Comparison of ENCODE assay signal across 12 cellular contexts in genomic region chr20:21027569-21027968, GRCh38.
DNase-seq lines count a peak whose midpoint lies in the region; ATAC-seq and TF ChIP-seq lines count a peak whose summit lies in the region.
"Had no signal": no experiment of that assay in that cellular context is flagged by ENCODE, and none has a peak within 500 bp of the region (broad histone marks: within the 10 kb centered on the region; RNA-seq: fewer than 3 reads in every experiment).

No MANE protein-coding gene starts in this region.

- no peaks in the 10 kb centered on the region for H3F3A ChIP-seq in smooth muscle cell (ENCODE audit: low read depth)

- peaks cover 7% of the 10 kb centered on the region for H3K27me3 Mint-ChIP-seq in activated CD4-positive, alpha-beta T cell treated with anti-CD3 and anti-CD28 coated beads, Interleukin-2, amount 10 ng/mL, durations not matched to agents 24 days and 14 days

- H3K4me3 ChIP-seq in WERI-Rb-1 (ENCODE audit: low read depth, low read length) (no peak overlapping the region), smooth muscle cell (no peak overlapping the region), upper lobe of right lung (no peak overlapping the region)

- no peaks in the 10 kb centered on the region for H3K4me1 Mint-ChIP-seq in activated CD4-positive, alpha-beta T cell treated with anti-CD3 and anti-CD28 coated beads, Interleukin-2, amount 10 ng/mL, durations not matched to agents 24 days and 14 days

- no peaks in the 10 kb centered on the region for H3K9me3 ChIP-seq in WERI-Rb-1 (ENCODE audit: severe bottlenecking)
- no peaks in the 10 kb centered on the region for H3K9me3 ChIP-seq in smooth muscle cell (replicated peaks; ENCODE audit: low read depth)
- no peaks in the 10 kb centered on the region for H3K9me3 ChIP-seq in upper lobe of right lung

- no peak overlapping the region for H3K4me3 Mint-ChIP-seq in activated CD4-positive, alpha-beta T cell treated with anti-CD3 and anti-CD28 coated beads, Interleukin-2, amount 10 ng/mL, durations not matched to agents 24 days and 14 days
- H3K4me3 Mint-ChIP-seq: activated T-helper 1 cell treated with anti-CD3 and anti-CD28 coated beads, Interleukin-12 subunit alpha, Interleukin-12 subunit beta, Interleukin-2, Interleukin-4 antibody, amounts not matched to agents 30 ng/mL and 10 ng/mL and 1 ng/mL, durations not matched to agents 14 hours and 24 hours and 36 hours; stimulated activated naive CD8-positive, alpha-beta T cell treated with anti-CD3 and anti-CD28 coated beads, Interleukin-15, Interleukin-2, amounts not matched to agents 100 ng/mL and 50 ng/mL, for 24 hours had no signal

- intact Hi-C loops in upper lobe of right lung (cut with DNase I): no loop called here
- intact Hi-C loops in activated CD4-positive, alpha-beta T cell treated with anti-CD3 and anti-CD28 coated beads, Interleukin-2, amount 10 ng/mL, durations not matched to agents 24 days and 14 days (cut with micrococcal nuclease): no loop called here

- WGBS in smooth muscle cell (ENCODE audit: low lambda C conversion rate): 48% methylated on average over 7 of the region's 7 CpGs

- H2AFZ ChIP-seq in smooth muscle cell (ENCODE audit: low read depth): no peak overlapping the region

- ATAC-seq in HG03108 (IDR thresholded peaks at IDR 0.05; ENCODE audit: unreplicated experiment) (no peak), upper lobe of right lung (no peak)

- H3K36me3 ChIP-seq in WERI-Rb-1 (no peaks in the 10 kb centered on the region), smooth muscle cell (ENCODE audit: low read depth) (no peaks in the 10 kb centered on the region), upper lobe of right lung (no peaks in the 10 kb centered on the region)

- no peak overlapping the region for H3K27ac Mint-ChIP-seq in activated CD4-positive, alpha-beta T cell treated with anti-CD3 and anti-CD28 coated beads, Interleukin-2, amount 10 ng/mL, durations not matched to agents 24 days and 14 days
- H3K27ac Mint-ChIP-seq: activated T-helper 1 cell treated with anti-CD3 and anti-CD28 coated beads, Interleukin-12 subunit alpha, Interleukin-12 subunit beta, Interleukin-2, Interleukin-4 antibody, amounts not matched to agents 30 ng/mL and 10 ng/mL and 1 ng/mL, durations not matched to agents 14 hours and 24 hours and 36 hours; stimulated activated naive CD8-positive, alpha-beta T cell treated with anti-CD3 and anti-CD28 coated beads, Interleukin-15, Interleukin-2, amounts not matched to agents 100 ng/mL and 50 ng/mL, for 24 hours had no signal

- H3K27ac ChIP-seq in WERI-Rb-1: no peak overlapping the region
- H3K27ac ChIP-seq in smooth muscle cell (ENCODE audit: low read depth): no peak overlapping the region
- H3K27ac ChIP-seq in upper lobe of right lung: no peak overlapping the region

- no peaks in the 10 kb centered on the region for H3K36me3 Mint-ChIP-seq in activated CD4-positive, alpha-beta T cell treated with anti-CD3 and anti-CD28 coated beads, Interleukin-2, amount 10 ng/mL, durations not matched to agents 24 days and 14 days (ENCODE audit: low read depth)

- H3K4me1 ChIP-seq in smooth muscle cell (ENCODE audit: low read depth): peaks cover 11% of the 10 kb centered on the region
- H3K4me1 ChIP-seq in upper lobe of right lung: no peaks in the 10 kb centered on the region

- no peaks in the 10 kb centered on the region for H3K9me3 Mint-ChIP-seq in activated CD4-positive, alpha-beta T cell treated with anti-CD3 and anti-CD28 coated beads, Interleukin-2, amount 10 ng/mL, durations not matched to agents 24 days and 14 days
- H3K9me3 Mint-ChIP-seq: activated T-helper 1 cell treated with anti-CD3 and anti-CD28 coated beads, Interleukin-12 subunit alpha, Interleukin-12 subunit beta, Interleukin-2, Interleukin-4 antibody, amounts not matched to agents 30 ng/mL and 10 ng/mL and 1 ng/mL, durations not matched to agents 14 hours and 24 hours and 36 hours; stimulated activated naive CD8-positive, alpha-beta T cell treated with anti-CD3 and anti-CD28 coated beads, Interleukin-15, Interleukin-2, amounts not matched to agents 100 ng/mL and 50 ng/mL, for 24 hours had no signal

- DNase-seq in SHP77 (lab: John Stamatoyannopoulos, UW) (peak; percentile 13 to 58), SHP77 treated with DMSO at 0.1 percent for 48 hours (lab: John Stamatoyannopoulos, UW) (no peak), WERI-Rb-1 (peak; percentile 15), smooth muscle cell (lab: John Stamatoyannopoulos, UW; ENCODE audit: unreplicated experiment) (no peak), upper lobe of right lung (no peak)
- no peak for DNase-seq in activated CD4-positive, alpha-beta T cell treated with anti-CD3 and anti-CD28 coated beads, Interleukin-2, amount 10 ng/mL, durations not matched to agents 24 days and 14 days
- DNase-seq: NCI-H2029; stimulated activated CD4-positive, alpha-beta T cell treated with anti-CD3 and anti-CD28 coated beads, Interleukin-12 subunit alpha, Interleukin-12 subunit beta, amount 100 ng/mL, for 4 hours had no signal

- no peaks in the 10 kb centered on the region for H4K20me1 ChIP-seq in smooth muscle cell (ENCODE audit: low read depth)

- no peak overlapping the region for H3K9ac ChIP-seq in smooth muscle cell (ENCODE audit: low read depth)

- peaks cover 76% of the 10 kb centered on the region for H3K27me3 ChIP-seq in WERI-Rb-1 (ENCODE audit: insufficient read depth, low read depth, severe bottlenecking)
- no peaks in the 10 kb centered on the region for H3K27me3 ChIP-seq in smooth muscle cell (ENCODE audit: low read depth)
- no peaks in the 10 kb centered on the region for H3K27me3 ChIP-seq in upper lobe of right lung

- TF ChIP-seq CTCF in LNCAP (IDR thresholded peaks at IDR 0.05) (peak; percentile 21; the same call in 1 of the 2 replicates), WERI-Rb-1 (IDR thresholded peaks at IDR 0.05; ENCODE audit: low read depth, low read length) (peak; percentile 28; the same call in 1 of the 2 replicates), smooth muscle cell (IDR thresholded peaks at IDR 0.05; ENCODE audit: borderline replicate concordance, insufficient read depth, poor library complexity, severe bottlenecking) (peak; percentile 21), upper lobe of right lung (IDR thresholded peaks at IDR 0.05) (no peak)

- H3K79me2 ChIP-seq in smooth muscle cell (ENCODE audit: low read depth): no peaks in the 10 kb centered on the region

- H3K4me2 ChIP-seq in smooth muscle cell: no peak overlapping the region

Comparison
In these comparisons a context has a peak if more than half of its experiments do, and no peak if none do; other contexts are left out.
1. DNase-seq: peak in SHP77 (2 of 2) and WERI-Rb-1 (single experiment); none in SHP77 treated with DMSO at 0.1 percent for 48 hours (single experiment), smooth muscle cell (single experiment), upper lobe of right lung (single experiment) and activated CD4-positive, alpha-beta T cell treated with anti-CD3 and anti-CD28 coated beads, Interleukin-2, amount 10 ng/mL, durations not matched to agents 24 days and 14 days (single experiment).